In genomic region chr12:105107497-105108371, GRCh38 we compare ENCODE assay signal across 1 cellular context.
A peak's percentile ranks its signal among the peaks of the same experiment; 100 is the strongest.
TF ChIP-seq lines count a peak whose summit lies in the region.

A gene with protein sequence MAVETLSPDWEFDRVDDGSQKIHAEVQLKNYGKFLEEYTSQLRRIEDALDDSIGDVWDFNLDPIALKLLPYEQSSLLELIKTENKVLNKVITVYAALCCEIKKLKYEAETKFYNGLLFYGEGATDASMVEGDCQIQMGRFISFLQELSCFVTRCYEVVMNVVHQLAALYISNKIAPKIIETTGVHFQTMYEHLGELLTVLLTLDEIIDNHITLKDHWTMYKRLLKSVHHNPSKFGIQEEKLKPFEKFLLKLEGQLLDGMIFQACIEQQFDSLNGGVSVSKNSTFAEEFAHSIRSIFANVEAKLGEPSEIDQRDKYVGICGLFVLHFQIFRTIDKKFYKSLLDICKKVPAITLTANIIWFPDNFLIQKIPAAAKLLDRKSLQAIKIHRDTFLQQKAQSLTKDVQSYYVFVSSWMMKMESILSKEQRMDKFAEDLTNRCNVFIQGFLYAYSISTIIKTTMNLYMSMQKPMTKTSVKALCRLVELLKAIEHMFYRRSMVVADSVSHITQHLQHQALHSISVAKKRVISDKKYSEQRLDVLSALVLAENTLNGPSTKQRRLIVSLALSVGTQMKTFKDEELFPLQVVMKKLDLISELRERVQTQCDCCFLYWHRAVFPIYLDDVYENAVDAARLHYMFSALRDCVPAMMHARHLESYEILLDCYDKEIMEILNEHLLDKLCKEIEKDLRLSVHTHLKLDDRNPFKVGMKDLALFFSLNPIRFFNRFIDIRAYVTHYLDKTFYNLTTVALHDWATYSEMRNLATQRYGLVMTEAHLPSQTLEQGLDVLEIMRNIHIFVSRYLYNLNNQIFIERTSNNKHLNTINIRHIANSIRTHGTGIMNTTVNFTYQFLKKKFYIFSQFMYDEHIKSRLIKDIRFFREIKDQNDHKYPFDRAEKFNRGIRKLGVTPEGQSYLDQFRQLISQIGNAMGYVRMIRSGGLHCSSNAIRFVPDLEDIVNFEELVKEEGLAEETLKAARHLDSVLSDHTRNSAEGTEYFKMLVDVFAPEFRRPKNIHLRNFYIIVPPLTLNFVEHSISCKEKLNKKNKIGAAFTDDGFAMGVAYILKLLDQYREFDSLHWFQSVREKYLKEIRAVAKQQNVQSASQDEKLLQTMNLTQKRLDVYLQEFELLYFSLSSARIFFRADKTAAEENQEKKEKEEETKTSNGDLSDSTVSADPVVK (plus strand): TSS chr12:105107731. CDS start chr12:105107801, 70 bp downstream.

TF ChIP-seq in HCT116, 20 proteins besides CTCF, POLR2A, EP300 and RAD21 (continued from another document):
- TF ChIP-seq ZBTB33 (IDR thresholded peaks at IDR 0.05; ENCODE audit: extremely low read depth, insufficient replicate concordance, low read length) (peak; percentile 95), EZH2 (IDR thresholded peaks at IDR 0.05) (no peak), TCF7L2 (IDR thresholded peaks at IDR 0.05; ENCODE audit: borderline replicate concordance, extremely low read depth, insufficient read depth, insufficient read length) (peak; percentile 37)
